Comparison of ENCODE assay signal across 9 cellular contexts in the genomic region with DNA sequence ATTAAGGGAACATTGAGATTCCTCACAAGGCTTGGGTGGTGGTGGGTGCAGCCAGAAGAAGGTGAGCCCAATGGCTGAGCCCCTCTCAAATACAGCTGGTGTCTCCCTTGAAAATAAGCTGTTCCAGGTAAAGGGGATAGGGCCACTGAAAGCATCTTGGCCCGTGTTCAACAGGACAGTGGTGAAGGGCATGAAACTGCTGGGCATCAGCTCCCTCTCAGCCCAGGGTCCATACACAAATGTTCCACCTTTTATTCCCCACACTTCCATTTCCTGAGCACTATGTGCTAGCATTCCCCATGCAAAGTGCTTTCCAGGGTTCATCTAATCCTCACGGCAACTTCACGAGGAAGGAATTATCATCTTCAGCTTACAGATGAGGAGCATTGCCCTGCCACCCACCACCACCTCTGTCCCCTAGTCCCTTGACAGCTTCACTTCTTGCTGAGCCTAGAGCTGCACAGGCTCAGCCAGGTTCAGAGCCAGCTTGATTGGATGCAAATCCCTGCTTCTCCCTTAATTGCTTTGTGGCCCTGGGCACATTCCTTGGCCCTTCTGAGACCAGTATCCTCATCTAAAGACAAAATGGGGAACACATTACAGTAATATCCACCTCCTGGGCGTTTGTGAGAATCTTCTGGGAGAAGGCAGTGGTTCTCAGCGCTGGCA. TPM values are rescaled to one million over a fixed set of nuclear protein-coding genes. Genes with fewer than 3 reads are reported as not detected.
DNase-seq lines count a peak whose midpoint lies in the region; ATAC-seq, FAIRE-seq and TF ChIP-seq lines count a peak whose summit lies in the region.
"Had no signal": no experiment of that assay in that cellular context is flagged by ENCODE, and none has a peak within 500 bp of the region (broad histone marks: within the 10 kb centered on the region; RNA-seq: fewer than 3 reads in every experiment).

No MANE protein-coding gene starts in this region.

- ATAC-seq in SK-N-SH treated with all-trans-retinoic acid at 6 μM for 48 hours (peak; percentile 6), HG02970 (IDR thresholded peaks at IDR 0.05; ENCODE audit: low FRiP score, unreplicated experiment) (no peak)

- peaks cover 21% of the 10 kb centered on the region for H3K79me2 ChIP-seq in fibroblast of lung (ENCODE audit: control insufficient read depth, insufficient read depth, low read length)

- peak; percentile 72 to 77 for DNase-seq in NCI-H526 (lab: John Stamatoyannopoulos, UW)
- no peak for DNase-seq in NCI-H526 treated with DMSO at 0.1 percent for 48 hours (lab: John Stamatoyannopoulos, UW)
- DNase-seq in fibroblast of lung (ENCODE audit: low read depth in 2 of 2): no peak
- DNase-seq in sigmoid colon: no peak
- no peak for DNase-seq in OCI-M2 (lab: John Stamatoyannopoulos, UW; ENCODE audit: unreplicated experiment)
- DNase-seq in frontal cortex (ENCODE audit: low spot score in 2 of 2): no peak

- 62 to 72% methylated on average over 5 of the region's 5 CpGs for WGBS in sigmoid colon, 2 donors

- no peak for FAIRE-seq in frontal cortex (lab: Jason Lieb, UNC)
- FAIRE-seq: A204.1 had no signal

- no peak for TF ChIP-seq CTCF in fibroblast of lung (conservative IDR thresholded peaks at IDR 0.05 in 1 of 2, IDR thresholded peaks at IDR 0.05 in 1 of 2; ENCODE audit: low read depth in 1 of 2, low read length in 2 of 2)
- TF ChIP-seq CTCF in sigmoid colon (IDR thresholded peaks at IDR 0.05): no peak

- no peak for TF ChIP-seq EP300 in sigmoid colon (IDR thresholded peaks at IDR 0.05)

- no peaks in the 10 kb centered on the region for H3K27me3 ChIP-seq in fibroblast of lung (ENCODE audit: control insufficient read depth, insufficient read depth, low read length)
- H3K27me3 ChIP-seq in sigmoid colon: no peaks in the 10 kb centered on the region

- no peak overlapping the region for H2AFZ ChIP-seq in fibroblast of lung (ENCODE audit: low read length)

- TF ChIP-seq POLR2A in sigmoid colon (IDR thresholded peaks at IDR 0.05): no peak

- H3K4me2 ChIP-seq in fibroblast of lung (ENCODE audit: extremely low read depth, insufficient read depth, low read length): no peak overlapping the region

- H3K36me3 ChIP-seq in fibroblast of lung (ENCODE audit: control insufficient read depth, insufficient read depth, low read length): peaks cover 26% of the 10 kb centered on the region
- peaks cover 9 to 36% (median 25%) of the 10 kb centered on the region in 4 donors for H3K36me3 ChIP-seq in sigmoid colon

- H3K9ac ChIP-seq in fibroblast of lung (ENCODE audit: insufficient read depth, low read length): no peak overlapping the region

- no peaks in the 10 kb centered on the region for H4K20me1 ChIP-seq in fibroblast of lung (ENCODE audit: control insufficient read depth, extremely low read depth, insufficient read depth, low read length)

- no peaks in the 10 kb centered on the region for H3K9me3 ChIP-seq in fibroblast of lung (ENCODE audit: control insufficient read depth, insufficient read depth, low read depth, low read length)
- H3K9me3 ChIP-seq in sigmoid colon: no peaks in the 10 kb centered on the region

- H3K4me3 ChIP-seq in fibroblast of lung (replicated peaks in 1 of 4; ENCODE audit: control extremely low read depth in 1 of 4, insufficient read depth in 1 of 4, low read depth in 3 of 4, low read length in 4 of 4) (no peak overlapping the region), sigmoid colon (no peak overlapping the region)

- intact Hi-C loops in sigmoid colon (cut with DNase I): no loop called here

- H3K27ac ChIP-seq in fibroblast of lung (ENCODE audit: insufficient read depth, low read length) (peak overlapping the region; percentile 24), sigmoid colon (peak overlapping the region in 3 of 4 donors; percentile 42 to 52 (median 48))

- H3K4me1 ChIP-seq in fibroblast of lung (ENCODE audit: control insufficient read depth, extremely low read depth, insufficient read depth, low read length): peaks cover 50% of the 10 kb centered on the region
- peaks cover 0 to 31% (median 14%) of the 10 kb centered on the region in 4 donors for H3K4me1 ChIP-seq in sigmoid colon

TF ChIP-seq in SK-N-SH treated with all-trans-retinoic acid at 6 μM for 48 hours, 23 proteins besides CTCF, POLR2A, EP300 and RAD21:
- no peak for TF ChIP-seq ARNTL (CRISPR knock-in tag; IDR thresholded peaks at IDR 0.05; ENCODE audit: borderline replicate concordance, low read depth)
- TF ChIP-seq BACH2 (CRISPR knock-in tag; IDR thresholded peaks at IDR 0.05; ENCODE audit: borderline replicate concordance): no peak
- no peak for TF ChIP-seq CSDC2 (CRISPR knock-in tag; IDR thresholded peaks at IDR 0.05)
- TF ChIP-seq, protein P1, sequence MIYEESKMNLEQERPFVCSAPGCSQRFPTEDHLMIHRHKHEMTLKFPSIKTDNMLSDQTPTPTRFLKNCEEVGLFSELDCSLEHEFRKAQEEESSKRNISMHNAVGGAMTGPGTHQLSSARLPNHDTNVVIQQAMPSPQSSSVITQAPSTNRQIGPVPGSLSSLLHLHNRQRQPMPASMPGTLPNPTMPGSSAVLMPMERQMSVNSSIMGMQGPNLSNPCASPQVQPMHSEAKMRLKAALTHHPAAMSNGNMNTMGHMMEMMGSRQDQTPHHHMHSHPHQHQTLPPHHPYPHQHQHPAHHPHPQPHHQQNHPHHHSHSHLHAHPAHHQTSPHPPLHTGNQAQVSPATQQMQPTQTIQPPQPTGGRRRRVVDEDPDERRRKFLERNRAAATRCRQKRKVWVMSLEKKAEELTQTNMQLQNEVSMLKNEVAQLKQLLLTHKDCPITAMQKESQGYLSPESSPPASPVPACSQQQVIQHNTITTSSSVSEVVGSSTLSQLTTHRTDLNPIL (CRISPR knock-in tag; IDR thresholded peaks at IDR 0.05; ENCODE audit: low read depth): no peak
- TF ChIP-seq ZFP30 (CRISPR knock-in tag; IDR thresholded peaks at IDR 0.05): no peak
- TF ChIP-seq ESRRG (CRISPR knock-in tag; IDR thresholded peaks at IDR 0.05): no peak
- no peak for TF ChIP-seq ZNF70 (CRISPR knock-in tag; IDR thresholded peaks at IDR 0.05)
- TF ChIP-seq PATZ1 (CRISPR knock-in tag; IDR thresholded peaks at IDR 0.05; ENCODE audit: borderline replicate concordance): no peak
- no peak for TF ChIP-seq SNAI2 (CRISPR knock-in tag; IDR thresholded peaks at IDR 0.05)
- no peak for TF ChIP-seq ZFP3 (CRISPR knock-in tag; IDR thresholded peaks at IDR 0.05)
- no peak for TF ChIP-seq RARB (CRISPR knock-in tag; IDR thresholded peaks at IDR 0.05)
TF ChIP-seq in SK-N-SH treated with all-trans-retinoic acid at 6 μM for 48 hours: peak in this region for 0.

RNA-seq across cellular contexts. Expression of gene TAGLN2, which starts 9.6 kb away (rescaled TPM):
- total RNA-seq in fibroblast of lung: 220 and 300 TPM in 2 replicates
- polyA plus RNA-seq in fibroblast of lung: 718 and 768 TPM in 2 replicates
- 846 and 900 TPM in 2 replicates for polyA plus RNA-seq in fibroblast of lung (2012)
- polyA minus RNA-seq in fibroblast of lung (ENCODE audit: low replicate concordance): 726 and 765 TPM in 2 replicates
- 100 to 1,000 TPM in 2 of 4 donors, 10 to 100 TPM in 2; 88.8 to 109 (median 99.0) TPM for total RNA-seq in sigmoid colon
- 100 to 1,000 TPM; 383 to 770 (median 531) TPM for polyA plus RNA-seq in sigmoid colon
- total RNA-seq in frontal cortex: 18.8 TPM

RNA-seq across cellular contexts. Expression of gene CFAP45, which starts 15.7 kb away (rescaled TPM):
- total RNA-seq in fibroblast of lung: 0.51 and 1.5 TPM in 2 replicates
- polyA plus RNA-seq in fibroblast of lung: 1.1 and 1.2 TPM in 2 replicates
- 0.95 and 1.6 TPM in 2 replicates for polyA plus RNA-seq in fibroblast of lung (2012)
- polyA minus RNA-seq in fibroblast of lung (ENCODE audit: low replicate concordance): not detected in 2 replicates
- 1 to 10 TPM in 1 of 4 donors, under 1 TPM in 1, not detected in 2; 0.81 to 1.8 TPM for total RNA-seq in sigmoid colon
- polyA plus RNA-seq in sigmoid colon: 1 to 10 TPM in 1 of 3 donors, under 1 TPM in 1, not detected in 1; 0.29 to 1.2 TPM
- total RNA-seq in frontal cortex: under 0.01 TPM

RNA-seq across cellular contexts. Expression of gene IGSF9, which starts 29.7 kb away (rescaled TPM):
- under 0.01 TPM in 2 replicates for total RNA-seq in fibroblast of lung
- polyA plus RNA-seq in fibroblast of lung: not detected in 2 replicates
- polyA plus RNA-seq in fibroblast of lung (2012): not detected in 2 replicates
- not detected in 2 replicates for polyA minus RNA-seq in fibroblast of lung (ENCODE audit: low replicate concordance)
- total RNA-seq in sigmoid colon: under 1 TPM in 1 of 4 donors, not detected in 3; under 0.01 TPM
- polyA plus RNA-seq in sigmoid colon: 10 to 100 TPM in 2 of 3 donors, 1 to 10 TPM in 1; 6.9 to 16.3 (median 11.4) TPM
- 5.3 TPM for total RNA-seq in frontal cortex

RNA-seq across cellular contexts. Expression of gene SLAMF9, which starts 38.3 kb away (rescaled TPM):
- total RNA-seq in fibroblast of lung (not detected in 2 replicates), sigmoid colon (not detected), frontal cortex (not detected)
- polyA plus RNA-seq in fibroblast of lung (not detected in 2 replicates), sigmoid colon (under 1 TPM in 1 of 3 donors, not detected in 2; 0.15 TPM)
- not detected in 2 replicates for polyA plus RNA-seq in fibroblast of lung (2012)
- polyA minus RNA-seq in fibroblast of lung (ENCODE audit: low replicate concordance): not detected in 2 replicates

RNA-seq across cellular contexts. Expression of gene VSIG8, which starts 53.2 kb away (rescaled TPM):
- total RNA-seq in fibroblast of lung (under 0.01 TPM in 2 replicates), sigmoid colon (not detected), frontal cortex (not detected)
- polyA plus RNA-seq in fibroblast of lung (not detected in 2 replicates), sigmoid colon (under 1 TPM in 1 of 3 donors, not detected in 2; 0.10 TPM)
- not detected in 2 replicates for polyA plus RNA-seq in fibroblast of lung (2012)
- polyA minus RNA-seq in fibroblast of lung (ENCODE audit: low replicate concordance): not detected in 2 replicates

Comparison
In these comparisons a context has a peak if more than half of its experiments do, and no peak if none do; other contexts are left out.
1. DNase-seq: peak in NCI-H526 (2 of 2); none in NCI-H526 treated with DMSO at 0.1 percent for 48 hours (single experiment), fibroblast of lung (0 of 2), sigmoid colon (single experiment), OCI-M2 (single experiment) and frontal cortex (0 of 2).